Comparison of ENCODE assay signal across 1 cellular context in the genomic region with DNA sequence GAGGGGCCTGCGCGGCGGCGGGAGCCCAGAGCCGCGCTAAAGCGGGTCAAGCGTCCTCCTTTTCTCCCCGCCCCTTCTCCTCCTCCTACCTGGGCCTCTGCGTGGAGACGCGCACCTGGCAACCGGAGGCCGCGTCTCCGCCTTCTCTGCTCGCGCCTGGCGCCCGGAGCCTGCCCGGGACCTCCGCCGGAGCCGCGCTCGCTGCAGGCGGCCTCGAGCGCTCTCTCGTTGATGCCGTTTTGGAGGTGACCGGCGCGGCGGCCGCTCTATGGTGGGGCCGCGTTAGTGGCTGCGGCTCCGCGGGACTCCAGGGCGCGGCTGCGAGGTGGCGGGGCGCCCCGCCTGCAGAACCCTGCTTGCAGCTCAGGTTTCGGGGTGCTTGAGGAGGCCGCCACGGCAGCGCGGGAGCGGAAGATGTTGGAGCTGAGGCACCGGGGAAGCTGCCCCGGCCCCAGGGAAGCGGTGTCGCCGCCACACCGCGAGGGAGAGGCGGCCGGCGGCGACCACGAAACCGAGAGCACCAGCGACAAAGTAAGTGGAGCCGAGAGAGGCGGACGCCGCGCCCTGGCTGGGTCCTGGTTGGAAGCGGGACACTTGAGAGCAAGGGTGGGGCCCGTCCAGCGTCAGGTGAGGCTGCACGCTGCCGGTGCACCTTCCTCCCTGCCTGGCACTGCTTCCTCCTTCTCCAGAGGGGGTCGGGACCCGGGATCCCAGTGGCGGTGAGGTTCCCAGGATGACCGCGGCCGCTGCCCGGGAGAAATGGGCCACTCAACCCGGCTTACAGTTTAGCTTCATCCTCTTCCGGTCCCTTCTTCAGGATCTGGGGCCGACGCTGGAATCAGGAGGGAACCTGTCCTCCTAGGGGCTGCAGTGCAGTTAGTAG.
A peak's percentile ranks its signal among the peaks of the same experiment; 100 is the strongest.
TF ChIP-seq lines count a peak whose summit lies in the region.

A gene (plus strand): TSS at position 140 of the 883 bp plus-strand sequence. CDS start 275 bp downstream, at position 415.

TF ChIP-seq in HepG2, 621 proteins besides CTCF, POLR2A, EP300 and RAD21 (continued from another document and continues in another):
- TF ChIP-seq, protein P1, sequence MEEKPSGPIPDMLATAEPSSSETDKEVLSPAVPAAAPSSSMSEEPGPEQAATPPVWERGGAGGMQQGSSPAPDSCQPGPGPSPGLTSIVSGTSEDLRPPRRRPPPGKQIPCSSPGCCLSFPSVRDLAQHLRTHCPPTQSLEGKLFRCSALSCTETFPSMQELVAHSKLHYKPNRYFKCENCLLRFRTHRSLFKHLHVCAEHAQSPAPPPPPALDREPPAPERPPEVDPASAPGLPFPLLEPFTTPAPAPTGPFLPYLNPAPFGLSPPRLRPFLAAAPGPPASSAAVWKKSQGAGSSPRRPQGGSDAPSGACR (CRISPR knock-in tag; IDR thresholded peaks at IDR 0.05), result 0 out of 2 replicates have a peak, but pooled peaks have one; percentile 13
- TF ChIP-seq, protein P2, sequence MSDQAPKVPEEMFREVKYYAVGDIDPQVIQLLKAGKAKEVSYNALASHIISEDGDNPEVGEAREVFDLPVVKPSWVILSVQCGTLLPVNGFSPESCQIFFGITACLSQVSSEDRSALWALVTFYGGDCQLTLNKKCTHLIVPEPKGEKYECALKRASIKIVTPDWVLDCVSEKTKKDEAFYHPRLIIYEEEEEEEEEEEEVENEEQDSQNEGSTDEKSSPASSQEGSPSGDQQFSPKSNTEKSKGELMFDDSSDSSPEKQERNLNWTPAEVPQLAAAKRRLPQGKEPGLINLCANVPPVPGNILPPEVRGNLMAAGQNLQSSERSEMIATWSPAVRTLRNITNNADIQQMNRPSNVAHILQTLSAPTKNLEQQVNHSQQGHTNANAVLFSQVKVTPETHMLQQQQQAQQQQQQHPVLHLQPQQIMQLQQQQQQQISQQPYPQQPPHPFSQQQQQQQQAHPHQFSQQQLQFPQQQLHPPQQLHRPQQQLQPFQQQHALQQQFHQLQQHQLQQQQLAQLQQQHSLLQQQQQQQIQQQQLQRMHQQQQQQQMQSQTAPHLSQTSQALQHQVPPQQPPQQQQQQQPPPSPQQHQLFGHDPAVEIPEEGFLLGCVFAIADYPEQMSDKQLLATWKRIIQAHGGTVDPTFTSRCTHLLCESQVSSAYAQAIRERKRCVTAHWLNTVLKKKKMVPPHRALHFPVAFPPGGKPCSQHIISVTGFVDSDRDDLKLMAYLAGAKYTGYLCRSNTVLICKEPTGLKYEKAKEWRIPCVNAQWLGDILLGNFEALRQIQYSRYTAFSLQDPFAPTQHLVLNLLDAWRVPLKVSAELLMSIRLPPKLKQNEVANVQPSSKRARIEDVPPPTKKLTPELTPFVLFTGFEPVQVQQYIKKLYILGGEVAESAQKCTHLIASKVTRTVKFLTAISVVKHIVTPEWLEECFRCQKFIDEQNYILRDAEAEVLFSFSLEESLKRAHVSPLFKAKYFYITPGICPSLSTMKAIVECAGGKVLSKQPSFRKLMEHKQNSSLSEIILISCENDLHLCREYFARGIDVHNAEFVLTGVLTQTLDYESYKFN (CRISPR knock-in tag; conservative IDR thresholded peaks at IDR 0.05), result peak; percentile 2; the same call in 1 of the 2 replicates
- TF ChIP-seq MIER3 (CRISPR knock-in tag; IDR thresholded peaks at IDR 0.05; ENCODE audit: borderline replicate concordance) (0 out of 2 replicates have a peak, but pooled peaks have one; percentile 0), SMARCE1 (IDR thresholded peaks at IDR 0.05; ENCODE audit: borderline replicate concordance) (no peak), LCORL (IDR thresholded peaks at IDR 0.05) (no peak), LCORL (CRISPR knock-in tag; IDR thresholded peaks at IDR 0.05) (peak; percentile 44; the same call in 1 of the 2 replicates), CEBPG (CRISPR knock-in tag; IDR thresholded peaks at IDR 0.05) (no peak), JARID2 (CRISPR knock-in tag; IDR thresholded peaks at IDR 0.05; ENCODE audit: insufficient replicate concordance) (no peak), ZC3H13 (CRISPR knock-in tag; IDR thresholded peaks at IDR 0.05) (no peak), ZNF776 (CRISPR knock-in tag; IDR thresholded peaks at IDR 0.05) (0 out of 2 replicates have a peak, but pooled peaks have one; percentile 34), ZSCAN29 (CRISPR knock-in tag; conservative IDR thresholded peaks at IDR 0.05) (no peak), MAZ (IDR thresholded peaks at IDR 0.05; ENCODE audit: borderline replicate concordance, low read depth, low read length) (no peak), MAZ (CRISPR knock-in tag; IDR thresholded peaks at IDR 0.05; ENCODE audit: low read depth) (peak; percentile 17; the same call in 1 of the 2 replicates), RARG (CRISPR knock-in tag; IDR thresholded peaks at IDR 0.05; ENCODE audit: low read depth) (no peak), FOXC1 (CRISPR knock-in tag; IDR thresholded peaks at IDR 0.05; ENCODE audit: borderline replicate concordance) (no peak), ISL2 (CRISPR knock-in tag; IDR thresholded peaks at IDR 0.05) (peak; percentile 31), MTF1 (CRISPR knock-in tag; IDR thresholded peaks at IDR 0.05) (no peak)
- TF ChIP-seq, protein P3, sequence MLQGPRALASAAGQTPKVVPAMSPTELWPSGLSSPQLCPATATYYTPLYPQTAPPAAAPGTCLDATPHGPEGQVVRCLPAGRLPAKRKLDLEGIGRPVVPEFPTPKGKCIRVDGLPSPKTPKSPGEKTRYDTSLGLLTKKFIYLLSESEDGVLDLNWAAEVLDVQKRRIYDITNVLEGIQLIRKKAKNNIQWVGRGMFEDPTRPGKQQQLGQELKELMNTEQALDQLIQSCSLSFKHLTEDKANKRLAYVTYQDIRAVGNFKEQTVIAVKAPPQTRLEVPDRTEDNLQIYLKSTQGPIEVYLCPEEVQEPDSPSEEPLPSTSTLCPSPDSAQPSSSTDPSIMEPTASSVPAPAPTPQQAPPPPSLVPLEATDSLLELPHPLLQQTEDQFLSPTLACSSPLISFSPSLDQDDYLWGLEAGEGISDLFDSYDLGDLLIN (CRISPR knock-in tag; IDR thresholded peaks at IDR 0.05; ENCODE audit: borderline replicate concordance), result no peak
- TF ChIP-seq, protein P4, sequence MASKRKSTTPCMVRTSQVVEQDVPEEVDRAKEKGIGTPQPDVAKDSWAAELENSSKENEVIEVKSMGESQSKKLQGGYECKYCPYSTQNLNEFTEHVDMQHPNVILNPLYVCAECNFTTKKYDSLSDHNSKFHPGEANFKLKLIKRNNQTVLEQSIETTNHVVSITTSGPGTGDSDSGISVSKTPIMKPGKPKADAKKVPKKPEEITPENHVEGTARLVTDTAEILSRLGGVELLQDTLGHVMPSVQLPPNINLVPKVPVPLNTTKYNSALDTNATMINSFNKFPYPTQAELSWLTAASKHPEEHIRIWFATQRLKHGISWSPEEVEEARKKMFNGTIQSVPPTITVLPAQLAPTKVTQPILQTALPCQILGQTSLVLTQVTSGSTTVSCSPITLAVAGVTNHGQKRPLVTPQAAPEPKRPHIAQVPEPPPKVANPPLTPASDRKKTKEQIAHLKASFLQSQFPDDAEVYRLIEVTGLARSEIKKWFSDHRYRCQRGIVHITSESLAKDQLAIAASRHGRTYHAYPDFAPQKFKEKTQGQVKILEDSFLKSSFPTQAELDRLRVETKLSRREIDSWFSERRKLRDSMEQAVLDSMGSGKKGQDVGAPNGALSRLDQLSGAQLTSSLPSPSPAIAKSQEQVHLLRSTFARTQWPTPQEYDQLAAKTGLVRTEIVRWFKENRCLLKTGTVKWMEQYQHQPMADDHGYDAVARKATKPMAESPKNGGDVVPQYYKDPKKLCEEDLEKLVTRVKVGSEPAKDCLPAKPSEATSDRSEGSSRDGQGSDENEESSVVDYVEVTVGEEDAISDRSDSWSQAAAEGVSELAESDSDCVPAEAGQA (IDR thresholded peaks at IDR 0.05; ENCODE audit: low read depth), result no peak
- TF ChIP-seq, protein P4 (CRISPR knock-in tag; IDR thresholded peaks at IDR 0.05; ENCODE audit: borderline replicate concordance), result no peak
- TF ChIP-seq, protein P5, sequence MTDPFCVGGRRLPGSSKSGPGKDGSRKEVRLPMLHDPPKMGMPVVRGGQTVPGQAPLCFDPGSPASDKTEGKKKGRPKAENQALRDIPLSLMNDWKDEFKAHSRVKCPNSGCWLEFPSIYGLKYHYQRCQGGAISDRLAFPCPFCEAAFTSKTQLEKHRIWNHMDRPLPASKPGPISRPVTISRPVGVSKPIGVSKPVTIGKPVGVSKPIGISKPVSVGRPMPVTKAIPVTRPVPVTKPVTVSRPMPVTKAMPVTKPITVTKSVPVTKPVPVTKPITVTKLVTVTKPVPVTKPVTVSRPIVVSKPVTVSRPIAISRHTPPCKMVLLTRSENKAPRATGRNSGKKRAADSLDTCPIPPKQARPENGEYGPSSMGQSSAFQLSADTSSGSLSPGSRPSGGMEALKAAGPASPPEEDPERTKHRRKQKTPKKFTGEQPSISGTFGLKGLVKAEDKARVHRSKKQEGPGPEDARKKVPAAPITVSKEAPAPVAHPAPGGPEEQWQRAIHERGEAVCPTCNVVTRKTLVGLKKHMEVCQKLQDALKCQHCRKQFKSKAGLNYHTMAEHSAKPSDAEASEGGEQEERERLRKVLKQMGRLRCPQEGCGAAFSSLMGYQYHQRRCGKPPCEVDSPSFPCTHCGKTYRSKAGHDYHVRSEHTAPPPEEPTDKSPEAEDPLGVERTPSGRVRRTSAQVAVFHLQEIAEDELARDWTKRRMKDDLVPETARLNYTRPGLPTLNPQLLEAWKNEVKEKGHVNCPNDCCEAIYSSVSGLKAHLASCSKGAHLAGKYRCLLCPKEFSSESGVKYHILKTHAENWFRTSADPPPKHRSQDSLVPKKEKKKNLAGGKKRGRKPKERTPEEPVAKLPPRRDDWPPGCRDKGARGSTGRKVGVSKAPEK (CRISPR knock-in tag; IDR thresholded peaks at IDR 0.05; ENCODE audit: borderline replicate concordance), result 0 out of 2 replicates have a peak, but pooled peaks have one; percentile 40
- TF ChIP-seq, protein P6, sequence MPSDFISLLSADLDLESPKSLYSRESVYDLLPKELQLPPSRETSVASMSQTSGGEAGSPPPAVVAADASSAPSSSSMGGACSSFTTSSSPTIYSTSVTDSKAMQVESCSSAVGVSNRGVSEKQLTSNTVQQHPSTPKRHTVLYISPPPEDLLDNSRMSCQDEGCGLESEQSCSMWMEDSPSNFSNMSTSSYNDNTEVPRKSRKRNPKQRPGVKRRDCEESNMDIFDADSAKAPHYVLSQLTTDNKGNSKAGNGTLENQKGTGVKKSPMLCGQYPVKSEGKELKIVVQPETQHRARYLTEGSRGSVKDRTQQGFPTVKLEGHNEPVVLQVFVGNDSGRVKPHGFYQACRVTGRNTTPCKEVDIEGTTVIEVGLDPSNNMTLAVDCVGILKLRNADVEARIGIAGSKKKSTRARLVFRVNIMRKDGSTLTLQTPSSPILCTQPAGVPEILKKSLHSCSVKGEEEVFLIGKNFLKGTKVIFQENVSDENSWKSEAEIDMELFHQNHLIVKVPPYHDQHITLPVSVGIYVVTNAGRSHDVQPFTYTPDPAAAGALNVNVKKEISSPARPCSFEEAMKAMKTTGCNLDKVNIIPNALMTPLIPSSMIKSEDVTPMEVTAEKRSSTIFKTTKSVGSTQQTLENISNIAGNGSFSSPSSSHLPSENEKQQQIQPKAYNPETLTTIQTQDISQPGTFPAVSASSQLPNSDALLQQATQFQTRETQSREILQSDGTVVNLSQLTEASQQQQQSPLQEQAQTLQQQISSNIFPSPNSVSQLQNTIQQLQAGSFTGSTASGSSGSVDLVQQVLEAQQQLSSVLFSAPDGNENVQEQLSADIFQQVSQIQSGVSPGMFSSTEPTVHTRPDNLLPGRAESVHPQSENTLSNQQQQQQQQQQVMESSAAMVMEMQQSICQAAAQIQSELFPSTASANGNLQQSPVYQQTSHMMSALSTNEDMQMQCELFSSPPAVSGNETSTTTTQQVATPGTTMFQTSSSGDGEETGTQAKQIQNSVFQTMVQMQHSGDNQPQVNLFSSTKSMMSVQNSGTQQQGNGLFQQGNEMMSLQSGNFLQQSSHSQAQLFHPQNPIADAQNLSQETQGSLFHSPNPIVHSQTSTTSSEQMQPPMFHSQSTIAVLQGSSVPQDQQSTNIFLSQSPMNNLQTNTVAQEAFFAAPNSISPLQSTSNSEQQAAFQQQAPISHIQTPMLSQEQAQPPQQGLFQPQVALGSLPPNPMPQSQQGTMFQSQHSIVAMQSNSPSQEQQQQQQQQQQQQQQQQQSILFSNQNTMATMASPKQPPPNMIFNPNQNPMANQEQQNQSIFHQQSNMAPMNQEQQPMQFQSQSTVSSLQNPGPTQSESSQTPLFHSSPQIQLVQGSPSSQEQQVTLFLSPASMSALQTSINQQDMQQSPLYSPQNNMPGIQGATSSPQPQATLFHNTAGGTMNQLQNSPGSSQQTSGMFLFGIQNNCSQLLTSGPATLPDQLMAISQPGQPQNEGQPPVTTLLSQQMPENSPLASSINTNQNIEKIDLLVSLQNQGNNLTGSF (CRISPR knock-in tag; IDR thresholded peaks at IDR 0.05), result no peak
